9 cellular contexts compared by ENCODE assay signal in the genomic region with DNA sequence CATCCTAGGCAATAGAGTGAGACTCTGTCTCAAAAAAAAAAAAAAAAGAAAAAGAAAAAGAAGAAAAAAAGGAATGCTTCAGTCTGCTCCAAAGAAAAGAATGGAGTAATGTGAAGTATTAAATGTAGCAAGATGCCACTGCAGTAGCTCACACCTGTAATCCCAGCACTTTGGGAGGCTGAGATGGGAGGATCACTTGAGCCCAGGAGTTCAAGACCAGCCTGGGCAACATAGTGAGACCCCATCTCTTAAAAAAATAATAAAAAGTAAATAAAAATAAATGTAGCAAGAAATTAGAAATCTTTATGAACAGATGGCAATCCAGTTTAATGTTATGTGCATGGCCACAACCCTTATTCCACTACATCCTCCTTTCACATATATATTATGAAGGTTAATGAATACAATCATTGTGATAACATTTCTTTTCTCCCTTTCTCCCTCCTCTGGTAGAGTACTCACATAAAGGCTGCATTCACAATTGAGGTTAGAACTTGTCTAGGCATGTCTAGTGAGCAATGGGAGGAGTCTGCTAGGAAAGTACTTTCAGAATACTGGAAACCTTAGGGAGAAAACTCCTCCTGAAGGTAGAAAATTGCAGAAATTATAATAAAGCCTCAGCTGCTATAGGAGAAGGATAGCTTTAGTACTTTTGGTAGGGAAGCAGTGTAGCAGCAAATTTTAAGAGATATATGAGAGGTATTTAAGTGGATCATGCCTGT. TPM values are rescaled to one million over a fixed set of nuclear protein-coding genes. Genes with fewer than 3 reads are reported as not detected.
DNase-seq lines count a peak whose midpoint lies in the region; ATAC-seq, FAIRE-seq and TF ChIP-seq lines count a peak whose summit lies in the region.
"Had no signal": no experiment of that assay in that cellular context is flagged by ENCODE, and none has a peak within 500 bp of the region (broad histone marks: within the 10 kb centered on the region; RNA-seq: fewer than 3 reads in every experiment).

No MANE protein-coding gene starts in this region.

- POLR2A ChIA-PET in MCF 10A (lab: Yijun Ruan, JAX) = interaction anchor here (0.6 to 14.7 kb wide), 13 partner anchors 9 to 1282 kb away, joined by 3 to 186 read pairs (median 5); partner anchors contain the start of genes ATAD1, KLLN and PTEN

- H3K27me3 Mint-ChIP-seq in MCF 10A (ENCODE audit: insufficient read depth, unreplicated experiment) (no peaks in the 10 kb centered on the region), type B pancreatic cell (no peaks in the 10 kb centered on the region)

- no peak overlapping the region for H3K4me3 ChIP-seq in breast epithelium
- H3K4me3 ChIP-seq: ovary had no signal

- H3K9me3 ChIP-seq in breast epithelium = no peaks in the 10 kb centered on the region
- H3K9me3 ChIP-seq: ovary had no signal

- TF ChIP-seq POLR2A in breast epithelium (IDR thresholded peaks at IDR 0.05) (no peak), GM12891 (IDR thresholded peaks at IDR 0.05; ENCODE audit: low read depth, low read length) (no peak)

- no peak for FAIRE-seq in RCC 7860 (lab: Jason Lieb, UNC)
- no peak for FAIRE-seq in GM12891 (lab: Jason Lieb, UNC)

- DNase-seq in MCF 10A (ENCODE audit: unreplicated experiment) (peak; percentile 81), breast epithelium (ENCODE audit: low spot score in 2 of 2) (no peak), RCC 7860 (ENCODE audit: low spot score) (peak; percentile 59), fibroblast of peridontal ligament (ENCODE audit: extremely low read depth) (peak; percentile 90), type B pancreatic cell (ENCODE audit: extremely low spot score, unreplicated experiment) (no peak), GM12891 (ENCODE audit: insufficient read length, low spot score) (no peak), activated T-cell treated with anti-CD3 and anti-CD28 coated beads for 4 hours (no peak)
- DNase-seq: ovary had no signal

- BruUV-seq in MCF 10A (replicated peaks; lab: Mats Ljungman, UMichigan) = TSS peak; percentile 97

- no peaks in the 10 kb centered on the region for H3K4me1 ChIP-seq in breast epithelium

- H3K4me1 Mint-ChIP-seq in MCF 10A (ENCODE audit: insufficient read depth, unreplicated experiment) (peaks cover 28% of the 10 kb centered on the region), type B pancreatic cell (ENCODE audit: unreplicated experiment) (peaks cover 9% of the 10 kb centered on the region)

- H3K27ac Mint-ChIP-seq in MCF 10A (ENCODE audit: low read depth, unreplicated experiment) (peak overlapping the region; percentile 95), type B pancreatic cell (peak overlapping the region; percentile 95)

- H3K27me3 ChIP-seq in breast epithelium = no peaks in the 10 kb centered on the region
- H3K27me3 ChIP-seq: ovary had no signal

- H3K9me3 Mint-ChIP-seq in MCF 10A (ENCODE audit: unreplicated experiment) (no peaks in the 10 kb centered on the region), type B pancreatic cell (peaks cover 5% of the 10 kb centered on the region)

- H3K4me3 Mint-ChIP-seq in MCF 10A (ENCODE audit: unreplicated experiment) (peak overlapping the region; percentile 66), type B pancreatic cell (peak overlapping the region; percentile 29)

- H3K36me3 ChIP-seq in breast epithelium = no peaks in the 10 kb centered on the region
- H3K36me3 ChIP-seq: ovary had no signal

- intact Hi-C loops in MCF 10A (cut with micrococcal nuclease) = loop anchor here (1.0 kb wide), 1 partner anchor 25 kb away; the partner anchor contains the start of gene ATAD1
- intact Hi-C loops in breast epithelium (cut with DNase I; ENCODE audit: low total_unique reads) = no loop called here

- CTCF ChIA-PET in MCF 10A (lab: Yijun Ruan, JAX) = interaction anchor here (0.8 to 1.2 kb wide), 3 partner anchors 9 to 23 kb away, joined by 3 to 5 read pairs (median 3); partner anchors contain the start of genes KLLN and PTEN

- TF ChIP-seq CTCF in MCF 10A (IDR thresholded peaks at IDR 0.05; ENCODE audit: unreplicated experiment) = no peak
- no peak for TF ChIP-seq CTCF in breast epithelium (IDR thresholded peaks at IDR 0.05)
- no peak for TF ChIP-seq CTCF in type B pancreatic cell (conservative IDR thresholded peaks at IDR 0.05)

- no peak overlapping the region for H3K27ac ChIP-seq in breast epithelium
- H3K27ac ChIP-seq: ovary had no signal

- no peak for ATAC-seq in HG02973 (IDR thresholded peaks at IDR 0.05; ENCODE audit: unreplicated experiment)

- H3K36me3 Mint-ChIP-seq in MCF 10A (ENCODE audit: insufficient read depth, unreplicated experiment) (no peaks in the 10 kb centered on the region), type B pancreatic cell (no peaks in the 10 kb centered on the region)

TF ChIP-seq in GM12891, 5 proteins besides CTCF, POLR2A, EP300 and RAD21:
- TF ChIP-seq SPI1 (IDR thresholded peaks at IDR 0.05; ENCODE audit: low read depth, low read length) (no peak), POU2F2 (IDR thresholded peaks at IDR 0.05; ENCODE audit: low read depth, low read length) (no peak), TAF1 (IDR thresholded peaks at IDR 0.05; ENCODE audit: low read depth, low read length) (no peak), PAX5 (IDR thresholded peaks at IDR 0.05; ENCODE audit: insufficient read depth, low read length, severe bottlenecking) (no peak), POLR2AphosphoS5 (IDR thresholded peaks at IDR 0.05; ENCODE audit: low read depth, low read length) (no peak)

RNA-seq across cellular contexts. Expression of gene KLLN, which starts 20.4 kb away (rescaled TPM):
- total RNA-seq in MCF 10A (2022) (0.56 and 0.68 TPM in 2 replicates), breast epithelium (1 to 10 TPM in 1 of 3 donors, under 1 TPM in 2; 0.44 to 1.1 (median 0.66) TPM), type B pancreatic cell (ENCODE audit: low replicate concordance) (1.4 and 2.2 TPM in 2 replicates)
- 1.0 TPM for polyA plus RNA-seq in GM12891 (2012; ENCODE audit: low read depth, missing spikeins)

RNA-seq across cellular contexts. Expression of gene PTEN, which starts 20.5 kb away (rescaled TPM):
- total RNA-seq in MCF 10A (2022) (55.5 and 64.1 TPM in 2 replicates), breast epithelium (100 to 1,000 TPM; 178 to 366 (median 186) TPM), type B pancreatic cell (ENCODE audit: low replicate concordance) (80.6 and 93.1 TPM in 2 replicates)
- 70.9 TPM for polyA plus RNA-seq in GM12891 (2012; ENCODE audit: low read depth, missing spikeins)

RNA-seq across cellular contexts. Expression of gene ATAD1, which starts 24.9 kb away (rescaled TPM):
- total RNA-seq in MCF 10A (2022) (75.2 and 80.7 TPM in 2 replicates), breast epithelium (10 to 100 TPM; 40.6 to 49.6 (median 41.0) TPM), type B pancreatic cell (ENCODE audit: low replicate concordance) (50.1 and 51.5 TPM in 2 replicates)
- 20.3 TPM for polyA plus RNA-seq in GM12891 (2012; ENCODE audit: low read depth, missing spikeins)

Comparison
In these comparisons a context has a peak if more than half of its experiments do, and no peak if none do; other contexts are left out.
1. DNase-seq: peak in MCF 10A (single experiment), RCC 7860 (single experiment) and fibroblast of peridontal ligament (single experiment); none in breast epithelium (0 of 2), type B pancreatic cell (single experiment), GM12891 (single experiment) and activated T-cell treated with anti-CD3 and anti-CD28 coated beads for 4 hours (single experiment).